Comparison of ENCODE assay signal across 8 cellular contexts in the genomic region with DNA sequence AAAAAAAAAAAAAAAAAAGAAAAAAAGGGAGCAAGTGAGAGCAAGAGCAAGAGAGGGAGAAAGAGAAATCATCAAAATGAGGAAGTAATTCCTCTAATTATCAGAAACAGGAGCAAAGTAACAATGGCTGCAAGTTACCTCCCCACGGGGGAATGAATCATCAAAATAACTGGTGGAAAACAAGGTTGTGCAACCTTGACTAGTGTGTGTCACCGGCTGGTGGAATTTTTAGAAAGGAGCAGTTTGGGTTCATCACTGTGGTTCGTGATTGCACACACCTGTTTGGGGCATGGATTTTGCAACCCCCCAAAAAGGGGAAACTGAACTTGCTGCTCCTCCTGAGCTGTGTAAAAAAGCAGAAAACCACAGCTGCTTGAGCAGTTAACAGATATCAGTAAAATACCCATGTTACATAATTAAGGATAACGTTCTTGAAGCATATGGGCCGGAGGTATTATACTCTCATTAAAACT.
A peak's percentile ranks its signal among the peaks of the same experiment; 100 is the strongest.
DNase-seq lines count a peak whose midpoint lies in the region; ATAC-seq and TF ChIP-seq lines count a peak whose summit lies in the region.

No MANE protein-coding gene starts in this region.

- no peaks in the 10 kb centered on the region for H3K9me3 ChIP-seq in lower lobe of right lung

- intact Hi-C loops in activated B cell treated with CpG ODN at 0.5 μM for 24 hours (cut with micrococcal nuclease), result loop anchor here (1.0 to 5.0 kb wide), 5 partner anchors 17 to 1048 kb away; a partner anchor contains a TSS
- intact Hi-C loops in lower lobe of right lung (cut with DNase I), result no loop called here

- peak overlapping the region; percentile 36 for H3K4me3 Mint-ChIP-seq in activated B cell treated with CpG ODN at 0.5 μM for 24 hours
- H3K4me3 Mint-ChIP-seq in immature natural killer cell, result no peak overlapping the region

- no peak overlapping the region for H3K4me3 ChIP-seq in BJ (ENCODE audit: low read depth, low read length)
- no peak overlapping the region for H3K4me3 ChIP-seq in lower lobe of right lung

- H3K27ac Mint-ChIP-seq in activated B cell treated with CpG ODN at 0.5 μM for 24 hours, result peak overlapping the region; percentile 73
- no peak overlapping the region for H3K27ac Mint-ChIP-seq in immature natural killer cell

- H3K27ac ChIP-seq in lower lobe of right lung, result peak overlapping the region; percentile 9

- TF ChIP-seq CTCF in BJ (IDR thresholded peaks at IDR 0.05; ENCODE audit: insufficient read depth, low read depth, low read length) (no peak), activated B cell treated with CpG ODN at 0.5 μM for 24 hours (IDR thresholded peaks at IDR 0.05) (no peak), lower lobe of right lung (IDR thresholded peaks at IDR 0.05) (no peak)

- CTCF ChIA-PET in BJ (lab: Yijun Ruan, JAX) (no interaction called here), activated B cell treated with CpG ODN at 0.5 μM for 24 hours (lab: Charles Lee) (no interaction called here)

- H3K36me3 ChIP-seq in BJ (ENCODE audit: control insufficient read depth, insufficient read depth, low read length) (no peaks in the 10 kb centered on the region), lower lobe of right lung (no peaks in the 10 kb centered on the region)

- H3K36me3 Mint-ChIP-seq in activated B cell treated with CpG ODN at 0.5 μM for 24 hours (ENCODE audit: low read depth) (no peaks in the 10 kb centered on the region), immature natural killer cell (peaks cover 0 to 15% (median 5%) of the 10 kb centered on the region in 3 donors)

- H3K4me1 ChIP-seq in lower lobe of right lung, result no peaks in the 10 kb centered on the region

- POLR2A ChIA-PET in BJ (lab: Charles Lee), result no interaction called here
- POLR2A ChIA-PET in activated B cell treated with CpG ODN at 0.5 μM for 24 hours (lab: Charles Lee), result interaction anchor here (1.4 kb wide), 1 partner anchor 142 kb away, joined by 3 read pairs; no protein-coding TSS in a partner anchor

- no peaks in the 10 kb centered on the region for H3K27me3 ChIP-seq in BJ (ENCODE audit: control insufficient read depth, insufficient read depth, low read length)
- no peaks in the 10 kb centered on the region for H3K27me3 ChIP-seq in lower lobe of right lung (ENCODE audit: low read depth)

- ATAC-seq in activated B cell treated with CpG ODN at 0.5 μM for 24 hours (ENCODE audit: low read depth) (peak; percentile 81), lower lobe of right lung (peak; percentile 76 to 79), GM19455 (IDR thresholded peaks at IDR 0.05; ENCODE audit: unreplicated experiment) (no peak), GM18498 (IDR thresholded peaks at IDR 0.05; ENCODE audit: unreplicated experiment) (no peak)

- H3K9me3 Mint-ChIP-seq in activated B cell treated with CpG ODN at 0.5 μM for 24 hours (no peaks in the 10 kb centered on the region), immature natural killer cell (no peaks in the 10 kb centered on the region)

- peak; percentile 35 for DNase-seq in BJ (ENCODE audit: low read depth)
- DNase-seq in HPDE6-E6E7 (ENCODE audit: extremely low spot score), result peak; percentile 58
- peak; percentile 27 for DNase-seq in activated B cell treated with CpG ODN at 0.5 μM for 24 hours
- peak; percentile 48 for DNase-seq in lower lobe of right lung
- DNase-seq in immature natural killer cell, result no peak
- DNase-seq in activated CD4-positive, alpha-beta T cell treated with anti-CD3 and anti-CD28 coated beads for 1 hour, result no peak

- H3K4me1 Mint-ChIP-seq in activated B cell treated with CpG ODN at 0.5 μM for 24 hours, result peaks cover 51% of the 10 kb centered on the region
- peaks cover 3 to 6% of the 10 kb centered on the region in 2 donors for H3K4me1 Mint-ChIP-seq in immature natural killer cell

- H3K27me3 Mint-ChIP-seq in activated B cell treated with CpG ODN at 0.5 μM for 24 hours, result no peaks in the 10 kb centered on the region
- no peaks in the 10 kb centered on the region for H3K27me3 Mint-ChIP-seq in immature natural killer cell (ENCODE audit: low read depth in 3 of 3)

Comparison
In these comparisons a context has a peak if more than half of its experiments do, and no peak if none do; other contexts are left out.
1. DNase-seq: peak in BJ (single experiment), HPDE6-E6E7 (single experiment), activated B cell treated with CpG ODN at 0.5 μM for 24 hours (single experiment) and lower lobe of right lung (single experiment); none in immature natural killer cell (0 of 3) and activated CD4-positive, alpha-beta T cell treated with anti-CD3 and anti-CD28 coated beads for 1 hour (single experiment).
2. ATAC-seq: peak in activated B cell treated with CpG ODN at 0.5 μM for 24 hours (single experiment) and lower lobe of right lung (2 of 2); none in GM19455 (single experiment) and GM18498 (single experiment).